ENCODE assay signal across 8 cellular contexts in the genomic region with DNA sequence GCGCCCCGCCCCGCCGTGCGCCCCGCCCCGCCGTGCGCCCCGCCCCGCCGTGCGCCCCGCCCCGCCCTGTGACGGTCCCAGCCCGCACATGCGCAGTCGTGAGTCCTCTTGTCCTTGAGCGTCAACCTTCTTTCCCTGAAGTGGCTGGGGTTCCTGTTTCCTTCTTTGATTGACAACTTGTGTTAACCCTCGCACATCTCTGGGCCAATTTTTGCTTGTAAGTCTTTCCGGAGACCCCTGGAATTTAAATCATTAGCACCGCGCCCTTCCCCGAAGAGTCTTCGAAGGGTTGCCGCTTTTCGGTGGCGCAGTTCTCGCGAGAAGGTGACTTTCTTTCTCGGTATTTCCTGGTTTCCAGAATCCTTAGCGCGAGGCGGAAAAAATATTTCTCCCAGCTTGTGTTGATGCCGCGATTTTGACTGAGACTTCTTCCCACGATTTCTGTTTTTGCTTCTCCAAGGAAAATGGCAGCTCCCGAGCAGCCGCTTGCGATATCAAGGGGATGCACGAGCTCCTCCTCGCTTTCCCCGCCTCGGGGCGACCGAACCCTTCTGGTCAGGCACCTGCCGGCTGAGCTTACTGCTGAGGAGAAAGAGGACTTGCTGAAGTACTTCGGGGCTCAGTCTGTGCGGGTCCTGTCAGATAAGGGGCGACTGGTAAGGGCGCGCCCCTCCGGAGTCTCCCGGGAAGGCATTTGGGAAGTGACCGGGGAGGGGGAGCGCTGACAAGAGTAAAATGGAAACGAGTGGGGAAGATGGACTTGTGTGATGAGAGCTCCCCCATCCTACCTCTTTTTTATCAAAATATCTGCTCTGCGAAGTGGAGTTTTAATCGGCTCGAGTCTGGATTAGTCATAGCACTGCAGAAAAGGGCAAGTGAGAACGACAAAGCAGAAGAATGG. TPM values are rescaled to one million over a fixed set of nuclear protein-coding genes. Genes with fewer than 3 reads are reported as not detected.
DNase-seq lines count a peak whose midpoint lies in the region; ATAC-seq and TF ChIP-seq lines count a peak whose summit lies in the region.

A gene with protein sequence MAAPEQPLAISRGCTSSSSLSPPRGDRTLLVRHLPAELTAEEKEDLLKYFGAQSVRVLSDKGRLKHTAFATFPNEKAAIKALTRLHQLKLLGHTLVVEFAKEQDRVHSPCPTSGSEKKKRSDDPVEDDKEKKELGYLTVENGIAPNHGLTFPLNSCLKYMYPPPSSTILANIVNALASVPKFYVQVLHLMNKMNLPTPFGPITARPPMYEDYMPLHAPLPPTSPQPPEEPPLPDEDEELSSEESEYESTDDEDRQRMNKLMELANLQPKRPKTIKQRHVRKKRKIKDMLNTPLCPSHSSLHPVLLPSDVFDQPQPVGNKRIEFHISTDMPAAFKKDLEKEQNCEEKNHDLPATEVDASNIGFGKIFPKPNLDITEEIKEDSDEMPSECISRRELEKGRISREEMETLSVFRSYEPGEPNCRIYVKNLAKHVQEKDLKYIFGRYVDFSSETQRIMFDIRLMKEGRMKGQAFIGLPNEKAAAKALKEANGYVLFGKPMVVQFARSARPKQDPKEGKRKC (plus strand): TSS at position 93 of the 901 bp plus-strand sequence. CDS start 372 bp downstream, at position 465.

- no peak within 1 kb of the TSS for H2BK12ac ChIP-seq in trophoblast cell (ENCODE audit: low read length)

- DNase-seq in GM12865 (ENCODE audit: low read depth) (peak; percentile 90), NCI-H1417 (lab: John Stamatoyannopoulos, UW) (peak; percentile 85 to 95 (median 95)), SW 1271 (lab: John Stamatoyannopoulos, UW) (peak; percentile 47 to 76), cardiac septum (ENCODE audit: low spot score) (peak; percentile 95), trophoblast cell (peak; percentile 89 to 97), transverse colon (peak; percentile 91)
- DNase-seq in activated naive CD8-positive, alpha-beta T cell treated with anti-CD3 and anti-CD28 coated beads, Interleukin-2, amount 50 U/mL, for 24 hours, result peak; percentile 87

- peak within 1 kb of the TSS; percentile 77 for H3K4me2 ChIP-seq in trophoblast cell (ENCODE audit: low read length)

- H3K27me3 Mint-ChIP-seq in activated naive CD8-positive, alpha-beta T cell treated with anti-CD3 and anti-CD28 coated beads, Interleukin-2, amount 50 U/mL, for 24 hours, result no peaks in the 10 kb centered on the region

- no peak for TF ChIP-seq EP300 in transverse colon (IDR thresholded peaks at IDR 0.05; ENCODE audit: low read depth)

- peaks cover 3% of the 10 kb centered on the region for H3K79me2 ChIP-seq in trophoblast cell (ENCODE audit: control insufficient read depth, insufficient read depth, low read length, poor library complexity)

- no peak within 1 kb of the TSS for H2AK5ac ChIP-seq in trophoblast cell (ENCODE audit: low read length)

- peaks cover 62% of the 10 kb centered on the region for H3K4me1 Mint-ChIP-seq in activated naive CD8-positive, alpha-beta T cell treated with anti-CD3 and anti-CD28 coated beads, Interleukin-2, amount 50 U/mL, for 24 hours

- peak within 1 kb of the TSS; percentile 58 for H4K91ac ChIP-seq in trophoblast cell (ENCODE audit: low read depth, low read length)

- peak; percentile 56 for TF ChIP-seq POLR2A in transverse colon (IDR thresholded peaks at IDR 0.05)

- H3K27ac Mint-ChIP-seq in activated naive CD8-positive, alpha-beta T cell treated with anti-CD3 and anti-CD28 coated beads, Interleukin-2, amount 50 U/mL, for 24 hours, result peak within 1 kb of the TSS; percentile 99

- peak within 1 kb of the TSS; percentile 94 for H3K4me3 ChIP-seq in GM12865 (ENCODE audit: low read depth, low read length)
- H3K4me3 ChIP-seq in trophoblast cell (ENCODE audit: low read depth, low read length), result peak within 1 kb of the TSS; percentile 84
- H3K4me3 ChIP-seq in transverse colon, result peak within 1 kb of the TSS; percentile 65 to 92 (median 84)

- H3K9me3 Mint-ChIP-seq in activated naive CD8-positive, alpha-beta T cell treated with anti-CD3 and anti-CD28 coated beads, Interleukin-2, amount 50 U/mL, for 24 hours, result no peaks in the 10 kb centered on the region

- in situ Hi-C loops in transverse colon (cut with MboI; ENCODE audit: low pct_ligation_motif_present in 1 of 4, low pct_unique_long_range_greater_than_20kb in 1 of 4, low sequenced_read_pairs in 3 of 4), result no loop called here

- H3K4me1 ChIP-seq in trophoblast cell (ENCODE audit: control insufficient read depth in 1 of 2, insufficient read depth in 2 of 2, low read length in 2 of 2) (no peaks in the 10 kb centered on the region), transverse colon (peaks cover 16 to 33% (median 23%) of the 10 kb centered on the region in 4 donors)

- H4K8ac ChIP-seq in trophoblast cell (ENCODE audit: low read depth, low read length), result peak within 1 kb of the TSS; percentile 78

- H2BK5ac ChIP-seq in trophoblast cell (ENCODE audit: low read depth, low read length, poor library complexity), result peak within 1 kb of the TSS; percentile 64

- H3K14ac ChIP-seq in trophoblast cell (ENCODE audit: low read length), result peak within 1 kb of the TSS; percentile 13

- peak within 1 kb of the TSS; percentile 51 for H3K4ac ChIP-seq in trophoblast cell (ENCODE audit: low read depth, low read length)

- H3K27ac ChIP-seq in trophoblast cell (ENCODE audit: low read depth, low read length) (peak within 1 kb of the TSS; percentile 43), transverse colon (peak within 1 kb of the TSS; percentile 94 to 97 (median 95))

- TF ChIP-seq CTCF in GM12865 (IDR thresholded peaks at IDR 0.05; ENCODE audit: insufficient read depth, low read depth, low read length, missing control alignments), result peak; percentile 6
- TF ChIP-seq CTCF in transverse colon (IDR thresholded peaks at IDR 0.05), result peak in 1 of 5 experiments; percentile 16

- H3K27me3 ChIP-seq in trophoblast cell (ENCODE audit: insufficient read depth, low read length) (no peaks in the 10 kb centered on the region), transverse colon (no peaks in the 10 kb centered on the region)

- WGBS in trophoblast cell (ENCODE audit: extremely low coverage, insufficient coverage, insufficient read length), result no CpG with 5 or more reads among the region's 62 CpGs
- 0 to 3% methylated on average over 9 to 46 of the region's 62 CpGs for WGBS in transverse colon (ENCODE audit: low coverage in 1 of 2), 2 donors

- H3K4me3 Mint-ChIP-seq in activated naive CD8-positive, alpha-beta T cell treated with anti-CD3 and anti-CD28 coated beads, Interleukin-2, amount 50 U/mL, for 24 hours, result peak within 1 kb of the TSS; percentile 99

- intact Hi-C loops in cardiac septum (cut with DNase I) (no loop called here), transverse colon (cut with DNase I; ENCODE audit: low total_unique reads) (no loop called here)

- H2BK120ac ChIP-seq in trophoblast cell (ENCODE audit: insufficient read depth, low read length, poor library complexity), result peak within 1 kb of the TSS; percentile 56

- H3K23ac ChIP-seq in trophoblast cell (ENCODE audit: low read length), result no peak within 1 kb of the TSS

- ATAC-seq in HG02759 (IDR thresholded peaks at IDR 0.05; ENCODE audit: unreplicated experiment), result peak; percentile 81
- ATAC-seq in activated naive CD8-positive, alpha-beta T cell treated with anti-CD3 and anti-CD28 coated beads, Interleukin-2, amount 50 U/mL, for 24 hours, result peak; percentile 55

- peak within 1 kb of the TSS; percentile 31 for H3K18ac ChIP-seq in trophoblast cell (ENCODE audit: low read length)

- peaks cover 34% of the 10 kb centered on the region for H3K36me3 Mint-ChIP-seq in activated naive CD8-positive, alpha-beta T cell treated with anti-CD3 and anti-CD28 coated beads, Interleukin-2, amount 50 U/mL, for 24 hours (ENCODE audit: low read depth)

- H3K9ac ChIP-seq in trophoblast cell (ENCODE audit: low read length), result peak within 1 kb of the TSS; percentile 82

- H2AFZ ChIP-seq in trophoblast cell (ENCODE audit: insufficient read depth, low read length, poor library complexity), result peak within 1 kb of the TSS; percentile 50

- peaks cover 2% of the 10 kb centered on the region in 2 experiments for H3K36me3 ChIP-seq in trophoblast cell (ENCODE audit: control insufficient read depth in 1 of 2, insufficient read depth in 2 of 2, low read length in 2 of 2)
- H3K36me3 ChIP-seq in transverse colon, result no peaks in the 10 kb centered on the region

- peaks cover 7% of the 10 kb centered on the region for H3K79me1 ChIP-seq in trophoblast cell (ENCODE audit: low read length)

- peak within 1 kb of the TSS; percentile 9 for H4K12ac ChIP-seq in trophoblast cell (ENCODE audit: low read depth, low read length)

- H3K9me3 ChIP-seq in trophoblast cell (ENCODE audit: insufficient read depth, low read depth, low read length) (no peaks in the 10 kb centered on the region), transverse colon (no peaks in the 10 kb centered on the region)

RNA-seq across cellular contexts. Expression of the gene that starts here (rescaled TPM):
- total RNA-seq in cardiac septum (26.2 TPM), transverse colon (100 to 1,000 TPM in 1 of 4 donors, 10 to 100 TPM in 3; 40.4 to 172 (median 70.6) TPM)
- polyA plus RNA-seq in trophoblast cell (2013), result 22.1 TPM in 2 replicates

Comparison
In these comparisons a context has a peak if more than half of its experiments do, and no peak if none do; other contexts are left out.
1. Peak in every context shown above with its lines: DNase-seq, ATAC-seq, H3K4me3 ChIP-seq and H3K27ac ChIP-seq.